1 cellular context compared by ENCODE assay signal in genomic region chr2:197498937-197499593, GRCh38.
TF ChIP-seq lines count a peak whose summit lies in the region.

No MANE protein-coding gene starts in this region.

TF ChIP-seq in K562, 482 proteins besides CTCF, POLR2A, EP300 and RAD21 (continues in another document):
- no peak for TF ChIP-seq HMBOX1 (IDR thresholded peaks at IDR 0.05)
- no peak for TF ChIP-seq DEAF1 (CRISPR knock-in tag; IDR thresholded peaks at IDR 0.05)
- TF ChIP-seq PBX2 (CRISPR knock-in tag; IDR thresholded peaks at IDR 0.05; ENCODE audit: low read depth), result no peak
- no peak for TF ChIP-seq PBX2 (tag; conservative IDR thresholded peaks at IDR 0.05; ENCODE audit: low read depth)
- no peak for TF ChIP-seq MCM7 (IDR thresholded peaks at IDR 0.05)
- peak; percentile 35 for TF ChIP-seq BRD9 (IDR thresholded peaks at IDR 0.05; ENCODE audit: low read depth, partially characterized antibody)
- TF ChIP-seq POLR3A (IDR thresholded peaks at IDR 0.05; ENCODE audit: borderline replicate concordance, extremely low read depth, insufficient read depth, insufficient read length), result no peak
- TF ChIP-seq ZNF668 (CRISPR knock-in tag; IDR thresholded peaks at IDR 0.05), result no peak
- no peak for TF ChIP-seq FOXP4 (CRISPR knock-in tag; IDR thresholded peaks at IDR 0.05; ENCODE audit: borderline replicate concordance)
- TF ChIP-seq ZC3H4 (CRISPR knock-in tag; IDR thresholded peaks at IDR 0.05; ENCODE audit: borderline replicate concordance), result peak; percentile 75; the same call in 1 of the 2 replicates
- no peak for TF ChIP-seq STAT5A (IDR thresholded peaks at IDR 0.05; ENCODE audit: borderline replicate concordance, low read length)
- peak; percentile 13; the same call in 1 of the 2 replicates for TF ChIP-seq C11orf30 (IDR thresholded peaks at IDR 0.05; ENCODE audit: low read depth)
- TF ChIP-seq FOXJ2 (tag; IDR thresholded peaks at IDR 0.05), result no peak
- no peak for TF ChIP-seq MCM3 (IDR thresholded peaks at IDR 0.05)
- 0 out of 2 replicates have a peak, but pooled peaks have one; percentile 3 for TF ChIP-seq FOXP1 (CRISPR knock-in tag; IDR thresholded peaks at IDR 0.05)
- TF ChIP-seq UBTF (IDR thresholded peaks at IDR 0.05; ENCODE audit: borderline replicate concordance in 1 of 2, low read depth in 2 of 2, low read length in 2 of 2), result peak in 1 of 2 experiments; percentile 55; a peak in 1 of 4 replicates
- no peak for TF ChIP-seq NCOR1 (IDR thresholded peaks at IDR 0.05)
- TF ChIP-seq MXD1 (CRISPR knock-in tag; IDR thresholded peaks at IDR 0.05; ENCODE audit: borderline replicate concordance, poor library complexity, severe bottlenecking), result peak; percentile 6
- peak in 1 of 2 experiments; percentile 48 for TF ChIP-seq E2F6 (IDR thresholded peaks at IDR 0.05; ENCODE audit: borderline replicate concordance in 1 of 2, extremely low read depth in 1 of 2, insufficient read depth in 1 of 2, insufficient read length in 1 of 2, low read depth in 1 of 2, low read length in 1 of 2, poor library complexity in 1 of 2, severe bottlenecking in 1 of 2)
- TF ChIP-seq EGR1 (conservative IDR thresholded peaks at IDR 0.05), result peak; percentile 73
- no peak for TF ChIP-seq GTF2F1 (IDR thresholded peaks at IDR 0.05; ENCODE audit: low read depth, low read length)
- no peak for TF ChIP-seq ZNF395 (CRISPR knock-in tag; IDR thresholded peaks at IDR 0.05)
- peak; percentile 64 for TF ChIP-seq MXI1 (IDR thresholded peaks at IDR 0.05; ENCODE audit: low read depth, low read length)
- peak in 1 of 2 experiments; percentile 39; a peak in 2 of 4 replicates for TF ChIP-seq NRF1 (conservative IDR thresholded peaks at IDR 0.05 in 1 of 2, IDR thresholded peaks at IDR 0.05 in 1 of 2)
- no peak for TF ChIP-seq ELF4 (CRISPR knock-in tag; IDR thresholded peaks at IDR 0.05)
- TF ChIP-seq RBFOX2 (IDR thresholded peaks at IDR 0.05; ENCODE audit: low read depth, low read length), result peak; percentile 86
- TF ChIP-seq ZBTB26 (CRISPR knock-in tag; IDR thresholded peaks at IDR 0.05), result no peak
- no peak for TF ChIP-seq POLR2AphosphoS5 (IDR thresholded peaks at IDR 0.05; ENCODE audit: control insufficient read depth, insufficient read depth, low read depth, low read length)
- TF ChIP-seq ZNF695 (CRISPR knock-in tag; IDR thresholded peaks at IDR 0.05), result no peak
- no peak for TF ChIP-seq SMARCC2 (IDR thresholded peaks at IDR 0.05; ENCODE audit: low read depth)
- no peak for TF ChIP-seq E2F1 (CRISPR knock-in tag; IDR thresholded peaks at IDR 0.05)
- TF ChIP-seq USF2 (CRISPR knock-in tag; IDR thresholded peaks at IDR 0.05), result peak; percentile 13; the same call in 1 of the 2 replicates
- peak in 1 of 2 experiments; percentile 85; a peak in 2 of 4 replicates for TF ChIP-seq SIN3A (IDR thresholded peaks at IDR 0.05; ENCODE audit: borderline replicate concordance in 2 of 2, control insufficient read depth in 1 of 2, low read depth in 2 of 2, low read length in 2 of 2)
- no peak for TF ChIP-seq ZHX1 (conservative IDR thresholded peaks at IDR 0.05; ENCODE audit: low read length)
- TF ChIP-seq KAT7 (CRISPR knock-in tag; IDR thresholded peaks at IDR 0.05; ENCODE audit: borderline replicate concordance), result 0 out of 2 replicates have a peak, but pooled peaks have one; percentile 25
- TF ChIP-seq FOXK1 (CRISPR knock-in tag; IDR thresholded peaks at IDR 0.05; ENCODE audit: borderline replicate concordance), result no peak
- TF ChIP-seq RAD51 (IDR thresholded peaks at IDR 0.05; ENCODE audit: borderline replicate concordance, low read depth), result peak; percentile 10; the same call in 1 of the 2 replicates
- TF ChIP-seq ZNF316 (IDR thresholded peaks at IDR 0.05), result peak; percentile 23; the same call in 1 of the 2 replicates
- TF ChIP-seq ZNF24 (IDR thresholded peaks at IDR 0.05), result 0 out of 2 replicates have a peak, but pooled peaks have one; percentile 34
- TF ChIP-seq SAP30 (IDR thresholded peaks at IDR 0.05; ENCODE audit: borderline replicate concordance, insufficient read depth, low read depth, low read length, poor library complexity, severe bottlenecking), result peak; percentile 72
- TF ChIP-seq CREM (IDR thresholded peaks at IDR 0.05; ENCODE audit: low read depth), result peak; percentile 2; the same call in 1 of the 2 replicates
